Comparison of ENCODE assay signal across 20 cellular contexts in genomic region chr2:33442528-33443069, GRCh38. TPM values are rescaled to one million over a fixed set of nuclear protein-coding genes. Genes with fewer than 3 reads are reported as not detected.
DNase-seq lines count a peak whose midpoint lies in the region; ATAC-seq, FAIRE-seq and TF ChIP-seq lines count a peak whose summit lies in the region.
"Had no signal": no experiment of that assay in that cellular context is flagged by ENCODE, and none has a peak within 500 bp of the region (broad histone marks: within the 10 kb centered on the region; RNA-seq: fewer than 3 reads in every experiment).

No MANE protein-coding gene starts in this region.

- no peak overlapping the region for H3K4me3 Mint-ChIP-seq in activated CD4-positive, alpha-beta memory T cell treated with anti-CD3 and anti-CD28 coated beads for 36 hours
- H3K4me3 Mint-ChIP-seq: stimulated activated memory B cell treated with anti-CD40 and anti-IgM and Interleukin-4, amounts not matched to agents 10 μg/mL and 1 μg/mL and 100 μg/mL, for 72 hours; T-cell had no signal

- no peak for DNase-seq in D721Med (ENCODE audit: insufficient read length, low spot score)
- DNase-seq in dorsolateral prefrontal cortex, result peak in 2 of 10 donors; percentile 53 to 54
- no peak for DNase-seq in left ventricle myocardium superior
- peak; percentile 87 for DNase-seq in putamen (ENCODE audit: low spot score)
- DNase-seq in activated CD4-positive, alpha-beta memory T cell treated with anti-CD3 and anti-CD28 coated beads for 36 hours, result no peak
- no peak for DNase-seq in NCI-H2081 (lab: John Stamatoyannopoulos, UW)
- DNase-seq in activated gamma-delta T cell treated with Interleukin-2 at 50 U/mL for 16 hours, result no peak
- no peak for DNase-seq in COLO829 (ENCODE audit: low spot score)
- DNase-seq: activated effector memory CD4-positive, alpha-beta T cell treated with anti-CD3 and anti-CD28 coated beads, Interleukin-2, amount 50 U/mL, for 16 hours; erythroblast; Kasumi-1; left cardiac atrium; NCI-H2227 treated with DMSO at 0.1 percent for 48 hours; NK-92 treated with Interleukin-12 subunit alpha and Interleukin-12 subunit beta, amount 100 ng/mL, for 24 hours; RPMI8226; T-cell had no signal

- peak; percentile 62 for ATAC-seq in left ventricle myocardium superior
- ATAC-seq: stimulated activated memory B cell treated with anti-CD40 and anti-IgM and Interleukin-4, amounts not matched to agents 10 μg/mL and 1 μg/mL and 100 μg/mL, for 72 hours; T-cell had no signal

- peak; percentile 21 for FAIRE-seq in D721Med (lab: Jason Lieb, UNC)
- FAIRE-seq: GM12891 had no signal

- CTCF ChIA-PET in activated CD4-positive, alpha-beta memory T cell treated with anti-CD3 and anti-CD28 coated beads for 36 hours (lab: Charles Lee), result interaction anchor here (3.4 kb wide), 1 partner anchor 140 kb away, joined by 14 read pairs; no protein-coding TSS in a partner anchor

- H3K27ac ChIP-seq in dorsolateral prefrontal cortex, result peak overlapping the region in 57 of 59 donors; percentile 15 to 93 (median 77)

- no peaks in the 10 kb centered on the region for H3K9me3 Mint-ChIP-seq in activated CD4-positive, alpha-beta memory T cell treated with anti-CD3 and anti-CD28 coated beads for 36 hours
- H3K9me3 Mint-ChIP-seq: stimulated activated memory B cell treated with anti-CD40 and anti-IgM and Interleukin-4, amounts not matched to agents 10 μg/mL and 1 μg/mL and 100 μg/mL, for 72 hours; T-cell had no signal

- TF ChIP-seq CTCF in D721Med (IDR thresholded peaks at IDR 0.05; ENCODE audit: insufficient read depth, missing control alignments), result no peak
- TF ChIP-seq CTCF in dorsolateral prefrontal cortex (IDR thresholded peaks at IDR 0.05 in 54 of 56, conservative IDR thresholded peaks at IDR 0.05 in 2 of 56; ENCODE audit: low read depth in 1 of 56, partially characterized antibody in 56 of 56), result peak in 10 of 56 donors; percentile 3 to 36 (median 12)

- no peaks in the 10 kb centered on the region for H3K36me3 Mint-ChIP-seq in activated CD4-positive, alpha-beta memory T cell treated with anti-CD3 and anti-CD28 coated beads for 36 hours
- H3K36me3 Mint-ChIP-seq: stimulated activated memory B cell treated with anti-CD40 and anti-IgM and Interleukin-4, amounts not matched to agents 10 μg/mL and 1 μg/mL and 100 μg/mL, for 72 hours; T-cell had no signal

- peak overlapping the region in 9 of 59 donors; percentile 2 to 35 (median 11) for H3K4me3 ChIP-seq in dorsolateral prefrontal cortex
- H3K4me3 ChIP-seq: coronary artery, vagina had no signal

- no peak overlapping the region for H3K27ac Mint-ChIP-seq in activated CD4-positive, alpha-beta memory T cell treated with anti-CD3 and anti-CD28 coated beads for 36 hours
- H3K27ac Mint-ChIP-seq: stimulated activated memory B cell treated with anti-CD40 and anti-IgM and Interleukin-4, amounts not matched to agents 10 μg/mL and 1 μg/mL and 100 μg/mL, for 72 hours; T-cell had no signal

- no peaks in the 10 kb centered on the region for H3K4me1 Mint-ChIP-seq in activated CD4-positive, alpha-beta memory T cell treated with anti-CD3 and anti-CD28 coated beads for 36 hours (ENCODE audit: low read depth)
- H3K4me1 Mint-ChIP-seq: stimulated activated memory B cell treated with anti-CD40 and anti-IgM and Interleukin-4, amounts not matched to agents 10 μg/mL and 1 μg/mL and 100 μg/mL, for 72 hours; T-cell had no signal

- peaks cover 3% of the 10 kb centered on the region for H3K27me3 Mint-ChIP-seq in activated CD4-positive, alpha-beta memory T cell treated with anti-CD3 and anti-CD28 coated beads for 36 hours
- H3K27me3 Mint-ChIP-seq: stimulated activated memory B cell treated with anti-CD40 and anti-IgM and Interleukin-4, amounts not matched to agents 10 μg/mL and 1 μg/mL and 100 μg/mL, for 72 hours had no signal

- POLR2A ChIA-PET in activated CD4-positive, alpha-beta memory T cell treated with anti-CD3 and anti-CD28 coated beads for 36 hours (lab: Charles Lee), result no interaction called here

- H3K27me3 ChIP-seq in dorsolateral prefrontal cortex, result no peaks in the 10 kb centered on the region
- H3K27me3 ChIP-seq: vagina had no signal

- intact Hi-C loops in dorsolateral prefrontal cortex (cut with DNase I) (loop anchor here (1.0 to 10.0 kb wide), 7 partner anchors 32 to 408 kb away; no protein-coding TSS in a partner anchor), left ventricle myocardium superior (cut with micrococcal nuclease) (no loop called here)
- intact Hi-C loops in activated CD4-positive, alpha-beta memory T cell treated with anti-CD3 and anti-CD28 coated beads for 36 hours (cut with micrococcal nuclease), result no loop called here

RNA-seq across cellular contexts. Expression of gene RASGRP3, which starts 33.9 kb away (rescaled TPM):
- total RNA-seq in dorsolateral prefrontal cortex (100 to 1,000 TPM in 1 of 120 experiments, 10 to 100 TPM in 106, 1 to 10 TPM in 13; 4.2 to 101 (median 24.4) TPM), left ventricle myocardium superior (53.8 TPM)
- 1 to 10 TPM; 1.2 to 1.9 TPM for total RNA-seq in activated CD4-positive, alpha-beta memory T cell treated with anti-CD3 and anti-CD28 coated beads for 36 hours

Comparison
In these comparisons a context has a peak if more than half of its experiments do, and no peak if none do; other contexts are left out.
1. intact Hi-C loops: an anchor here in dorsolateral prefrontal cortex (1.0 to 10.0 kb wide); none called in left ventricle myocardium superior and activated CD4-positive, alpha-beta memory T cell treated with anti-CD3 and anti-CD28 coated beads for 36 hours.